In genomic region chr3:186923241-186923640, GRCh38 we compare ENCODE assay signal across 26 cellular contexts. TPM values are rescaled to one million over a fixed set of nuclear protein-coding genes. Genes with fewer than 3 reads are reported as not detected.
A peak's percentile ranks its signal among the peaks of the same experiment; 100 is the strongest.
DNase-seq lines count a peak whose midpoint lies in the region; ATAC-seq, FAIRE-seq and TF ChIP-seq lines count a peak whose summit lies in the region.
"Had no signal": no experiment of that assay in that cellular context is flagged by ENCODE, and none has a peak within 500 bp of the region (broad histone marks: within the 10 kb centered on the region; RNA-seq: fewer than 3 reads in every experiment).

No MANE protein-coding gene starts in this region.

- intact Hi-C loops in MCF 10A (cut with micrococcal nuclease), result no loop called here
- intact Hi-C loops in breast epithelium (cut with DNase I; ENCODE audit: low total_unique reads), result no loop called here

- H3K27me3 ChIP-seq in breast epithelium (no peaks in the 10 kb centered on the region), bronchial epithelial cell (ENCODE audit: control insufficient read depth, insufficient read depth, low read length) (no peaks in the 10 kb centered on the region), foreskin keratinocyte (no peaks in the 10 kb centered on the region), trophoblast cell (ENCODE audit: insufficient read depth, low read length) (no peaks in the 10 kb centered on the region)
- H3K27me3 ChIP-seq: BE2C, MG63 had no signal

- DNase-seq in MCF 10A (ENCODE audit: unreplicated experiment) (no peak), breast epithelium (ENCODE audit: low spot score in 2 of 2) (no peak), bronchial epithelial cell (ENCODE audit: low read depth) (peak; percentile 42), foreskin keratinocyte (peak; percentile 54 to 71), trophoblast cell (no peak), T1000 (lab: John Stamatoyannopoulos, UW) (no peak), middle frontal gyrus (ENCODE audit: extremely low spot score, low spot score) (no peak)
- DNase-seq: 8988T; ACHN; BE2C; Calu3; DND-41; H7; KBM-7; MG63; NCI-H2029 treated with DMSO at 0.1 percent for 48 hours; NCI-H446 treated with DMSO at 0.1 percent for 48 hours; NCI-H526; NCI-H82; NK-92 treated with Interleukin-12 subunit alpha and Interleukin-12 subunit beta, amount 100 ng/mL, for 24 hours; PC-3; SIG-M5 had no signal

- no peak overlapping the region for H4K12ac ChIP-seq in trophoblast cell (ENCODE audit: low read depth, low read length)

- H3K4me1 ChIP-seq in breast epithelium, result no peaks in the 10 kb centered on the region
- peaks cover 12% of the 10 kb centered on the region for H3K4me1 ChIP-seq in foreskin keratinocyte
- no peaks in the 10 kb centered on the region for H3K4me1 ChIP-seq in trophoblast cell (ENCODE audit: control insufficient read depth in 1 of 2, insufficient read depth in 2 of 2, low read length in 2 of 2)

- H3K36me3 Mint-ChIP-seq in MCF 10A (ENCODE audit: insufficient read depth, unreplicated experiment), result peaks cover 4% of the 10 kb centered on the region
- H3K36me3 Mint-ChIP-seq: CD14-positive monocyte had no signal

- no peak for TF ChIP-seq POLR2A in breast epithelium (IDR thresholded peaks at IDR 0.05)

- H4K8ac ChIP-seq in trophoblast cell (ENCODE audit: low read depth, low read length), result no peak overlapping the region

- WGBS in trophoblast cell (ENCODE audit: extremely low coverage, insufficient coverage, insufficient read length), result no CpG with 5 or more reads among the region's 3 CpGs

- no peak overlapping the region for H2BK120ac ChIP-seq in trophoblast cell (ENCODE audit: insufficient read depth, low read length, poor library complexity)

- H3K4ac ChIP-seq in trophoblast cell (ENCODE audit: low read depth, low read length), result no peak overlapping the region

- H3K14ac ChIP-seq in trophoblast cell (ENCODE audit: low read length), result no peak overlapping the region

- BruUV-seq in MCF 10A (replicated peaks; lab: Mats Ljungman, UMichigan), result no TSS peak

- H3K9ac ChIP-seq in trophoblast cell (ENCODE audit: low read length), result no peak overlapping the region

- H3K4me1 Mint-ChIP-seq in MCF 10A (ENCODE audit: insufficient read depth, unreplicated experiment), result no peaks in the 10 kb centered on the region
- H3K4me1 Mint-ChIP-seq: CD14-positive monocyte had no signal

- no peak overlapping the region for H2BK5ac ChIP-seq in trophoblast cell (ENCODE audit: low read depth, low read length, poor library complexity)

- no peaks in the 10 kb centered on the region for H3K27me3 Mint-ChIP-seq in MCF 10A (ENCODE audit: insufficient read depth, unreplicated experiment)

- H3K79me1 ChIP-seq in trophoblast cell (ENCODE audit: low read length), result no peaks in the 10 kb centered on the region

- POLR2A ChIA-PET in MCF 10A (lab: Yijun Ruan, JAX), result interaction anchor here (0.7 to 1.9 kb wide), 7 partner anchors 9 to 353 kb away, joined by 3 to 12 read pairs (median 3); partner anchors contain the start of genes DNAJB11 and ST6GAL1

- peak; percentile 47 for ATAC-seq in foreskin keratinocyte
- ATAC-seq: PC-3 had no signal

- H3K4me3 ChIP-seq in breast epithelium (no peak overlapping the region), bronchial epithelial cell (ENCODE audit: low read depth, low read length) (no peak overlapping the region), trophoblast cell (ENCODE audit: low read depth, low read length) (no peak overlapping the region)
- H3K4me3 ChIP-seq: MG63, SK-N-MC had no signal

- no peaks in the 10 kb centered on the region for H3K9me3 ChIP-seq in breast epithelium
- H3K9me3 ChIP-seq in trophoblast cell (ENCODE audit: insufficient read depth, low read depth, low read length), result no peaks in the 10 kb centered on the region
- H3K9me3 ChIP-seq: BE2C, MG63 had no signal

- H3K79me2 ChIP-seq in trophoblast cell (ENCODE audit: control insufficient read depth, insufficient read depth, low read length, poor library complexity), result no peaks in the 10 kb centered on the region

- TF ChIP-seq CTCF in MCF 10A (IDR thresholded peaks at IDR 0.05; ENCODE audit: unreplicated experiment) (no peak), breast epithelium (IDR thresholded peaks at IDR 0.05) (no peak), bronchial epithelial cell (IDR thresholded peaks at IDR 0.05; ENCODE audit: insufficient read depth, low read length, severe bottlenecking) (no peak), foreskin keratinocyte (conservative IDR thresholded peaks at IDR 0.05) (no peak)

- CTCF ChIA-PET in MCF 10A (lab: Yijun Ruan, JAX), result interaction anchor here (0.6 to 2.3 kb wide), 5 partner anchors 21 to 300 kb away, joined by 3 to 12 read pairs (median 4); no protein-coding TSS in a partner anchor

- no peak overlapping the region for H2BK12ac ChIP-seq in trophoblast cell (ENCODE audit: low read length)

- no peaks in the 10 kb centered on the region for H3K9me3 Mint-ChIP-seq in MCF 10A (ENCODE audit: unreplicated experiment)

- no peak overlapping the region for H3K4me2 ChIP-seq in trophoblast cell (ENCODE audit: low read length)

- no peak overlapping the region for H3K18ac ChIP-seq in trophoblast cell (ENCODE audit: low read length)

- H4K91ac ChIP-seq in trophoblast cell (ENCODE audit: low read depth, low read length), result no peak overlapping the region

- H2AK5ac ChIP-seq in trophoblast cell (ENCODE audit: low read length), result no peak overlapping the region

- H3K23ac ChIP-seq in trophoblast cell (ENCODE audit: low read length), result no peak overlapping the region

- H3K27ac ChIP-seq in breast epithelium, result peak overlapping the region in 1 of 2 donors; percentile 12
- H3K27ac ChIP-seq in foreskin keratinocyte, result no peak overlapping the region
- no peak overlapping the region for H3K27ac ChIP-seq in trophoblast cell (ENCODE audit: low read depth, low read length)
- H3K27ac ChIP-seq: HL-60, SK-N-MC had no signal

- FAIRE-seq in bronchial epithelial cell (lab: Jason Lieb, UNC), result no peak
- FAIRE-seq: GM12892 had no signal

- no peaks in the 10 kb centered on the region for H3K36me3 ChIP-seq in breast epithelium
- H3K36me3 ChIP-seq in bronchial epithelial cell (ENCODE audit: control insufficient read depth, insufficient read depth, low read length), result no peaks in the 10 kb centered on the region
- H3K36me3 ChIP-seq in trophoblast cell (ENCODE audit: control insufficient read depth in 1 of 2, insufficient read depth in 2 of 2, low read length in 2 of 2), result no peaks in the 10 kb centered on the region
- H3K36me3 ChIP-seq: BE2C, MG63 had no signal

- H2AFZ ChIP-seq in trophoblast cell (ENCODE audit: insufficient read depth, low read length, poor library complexity), result no peak overlapping the region

- peak overlapping the region; percentile 71 for H3K27ac Mint-ChIP-seq in MCF 10A (ENCODE audit: low read depth, unreplicated experiment)
- H3K27ac Mint-ChIP-seq: CD14-positive monocyte had no signal

- no peak overlapping the region for H3K4me3 Mint-ChIP-seq in MCF 10A (ENCODE audit: unreplicated experiment)
- H3K4me3 Mint-ChIP-seq: CD14-positive monocyte had no signal

RNA-seq across cellular contexts. Expression of gene ST6GAL1, which starts 7.1 kb away (rescaled TPM):
- total RNA-seq in MCF 10A (2022) (11.5 and 18.8 TPM in 2 replicates), breast epithelium (10 to 100 TPM; 28.5 to 79.6 (median 42.3) TPM), bronchial epithelial cell (5.5 and 8.6 TPM in 2 replicates), foreskin keratinocyte (8.4 and 10.4 TPM in 2 replicates)
- polyA plus RNA-seq in foreskin keratinocyte, result 4.4 and 5.3 TPM in 2 replicates
- polyA plus RNA-seq in trophoblast cell (2013), result 4.2 and 4.5 TPM in 2 replicates

Comparison
In these comparisons a context has a peak if more than half of its experiments do, and no peak if none do; other contexts are left out.
1. DNase-seq: peak in bronchial epithelial cell (single experiment) and foreskin keratinocyte (2 of 2); none in MCF 10A (single experiment), breast epithelium (0 of 2), trophoblast cell (0 of 2), T1000 (single experiment) and middle frontal gyrus (single experiment).